16 cellular contexts compared by ENCODE assay signal in genomic region chr16:20611975-20612471, GRCh38. TPM values are rescaled to one million over a fixed set of nuclear protein-coding genes. Genes with fewer than 3 reads are reported as not detected.
DNase-seq lines count a peak whose midpoint lies in the region; ATAC-seq, FAIRE-seq and TF ChIP-seq lines count a peak whose summit lies in the region.
"Had no signal": no experiment of that assay in that cellular context is flagged by ENCODE, and none has a peak within 500 bp of the region (broad histone marks: within the 10 kb centered on the region; RNA-seq: fewer than 3 reads in every experiment).

No MANE protein-coding gene starts in this region.

- H3K4me1 ChIP-seq in IMR-90 (ENCODE audit: control insufficient read depth, insufficient read depth, low read length) (no peaks in the 10 kb centered on the region), Peyer's patch (no peaks in the 10 kb centered on the region), left ventricle myocardium inferior (peaks cover 24% of the 10 kb centered on the region)

- no peak overlapping the region for H3K27ac Mint-ChIP-seq in natural killer cell treated with Interleukin-12 subunit alpha and Interleukin-12 subunit beta and Interleukin-15 and Interleukin-18, amount 100 ng/mL, for 72 hours
- H3K27ac Mint-ChIP-seq in activated naive CD4-positive, alpha-beta T cell treated with anti-CD3 and anti-CD28 coated beads, Interleukin-2, amount 10 ng/mL, durations not matched to agents 7 days and 5 days = no peak overlapping the region
- H3K27ac Mint-ChIP-seq: activated CD8-positive, alpha-beta memory T cell treated with anti-CD3 and anti-CD28 coated beads, Interleukin-2, amount 10 ng/mL, durations not matched to agents 7 days and 5 days; activated naive CD8-positive, alpha-beta T cell had no signal

- intact Hi-C loops in IMR-90 (cut with micrococcal nuclease) (no loop called here), left ventricle myocardium inferior (cut with micrococcal nuclease) (no loop called here), sciatic nerve (cut with DNase I) (no loop called here)

- no peak overlapping the region for H3K4me3 Mint-ChIP-seq in natural killer cell treated with Interleukin-12 subunit alpha and Interleukin-12 subunit beta and Interleukin-15 and Interleukin-18, amount 100 ng/mL, for 72 hours
- H3K4me3 Mint-ChIP-seq in activated naive CD4-positive, alpha-beta T cell treated with anti-CD3 and anti-CD28 coated beads, Interleukin-2, amount 10 ng/mL, durations not matched to agents 7 days and 5 days = no peak overlapping the region
- H3K4me3 Mint-ChIP-seq: activated CD8-positive, alpha-beta memory T cell treated with anti-CD3 and anti-CD28 coated beads, Interleukin-2, amount 10 ng/mL, durations not matched to agents 7 days and 5 days; activated naive CD8-positive, alpha-beta T cell had no signal

- no peaks in the 10 kb centered on the region for H3K4me1 Mint-ChIP-seq in natural killer cell treated with Interleukin-12 subunit alpha and Interleukin-12 subunit beta and Interleukin-15 and Interleukin-18, amount 100 ng/mL, for 72 hours (ENCODE audit: low read depth in 2 of 2)
- H3K4me1 Mint-ChIP-seq in activated naive CD4-positive, alpha-beta T cell treated with anti-CD3 and anti-CD28 coated beads, Interleukin-2, amount 10 ng/mL, durations not matched to agents 7 days and 5 days = no peaks in the 10 kb centered on the region
- H3K4me1 Mint-ChIP-seq: activated CD8-positive, alpha-beta memory T cell treated with anti-CD3 and anti-CD28 coated beads, Interleukin-2, amount 10 ng/mL, durations not matched to agents 7 days and 5 days had no signal

- H3K27me3 ChIP-seq in IMR-90 (ENCODE audit: control insufficient read depth, insufficient read depth, low read length) (no peaks in the 10 kb centered on the region), Peyer's patch (no peaks in the 10 kb centered on the region), left ventricle myocardium inferior (ENCODE audit: low read depth) (peaks cover 5% of the 10 kb centered on the region)

- H2AK5ac ChIP-seq in IMR-90 (ENCODE audit: low read depth, low read length) = no peak overlapping the region

- H3K9ac ChIP-seq in IMR-90 (ENCODE audit: low read depth, low read length) = no peak overlapping the region

- no peak overlapping the region for H3K18ac ChIP-seq in IMR-90 (ENCODE audit: low read depth, low read length)

- no peak for DNase-seq in IMR-90
- DNase-seq in Peyer's patch = no peak
- peak; percentile 80 for DNase-seq in left ventricle myocardium inferior
- DNase-seq in sciatic nerve (ENCODE audit: low spot score) = no peak
- DNase-seq in SK-N-DZ (ENCODE audit: low spot score) = no peak
- DNase-seq in natural killer cell treated with Interleukin-12 subunit alpha and Interleukin-12 subunit beta and Interleukin-15 and Interleukin-18, amount 100 ng/mL, for 72 hours (ENCODE audit: low spot score) = no peak
- no peak for DNase-seq in GM19239 (ENCODE audit: insufficient read length, low spot score)
- no peak for DNase-seq in activated naive CD4-positive, alpha-beta T cell treated with anti-CD3 and anti-CD28 coated beads, Interleukin-2, amount 10 ng/mL, durations not matched to agents 7 days and 5 days
- DNase-seq: activated CD8-positive, alpha-beta memory T cell treated with anti-CD3 and anti-CD28 coated beads, Interleukin-2, amount 10 ng/mL, durations not matched to agents 7 days and 5 days; AML-193; KG1; kidney; NCI-H2081; T-helper 9 cell had no signal

- no peak for FAIRE-seq in GM19239 (lab: Jason Lieb, UNC)
- FAIRE-seq: G401.6, kidney had no signal

- no peaks in the 10 kb centered on the region for H3K36me3 Mint-ChIP-seq in natural killer cell treated with Interleukin-12 subunit alpha and Interleukin-12 subunit beta and Interleukin-15 and Interleukin-18, amount 100 ng/mL, for 72 hours
- no peaks in the 10 kb centered on the region for H3K36me3 Mint-ChIP-seq in activated naive CD4-positive, alpha-beta T cell treated with anti-CD3 and anti-CD28 coated beads, Interleukin-2, amount 10 ng/mL, durations not matched to agents 7 days and 5 days
- H3K36me3 Mint-ChIP-seq: activated CD8-positive, alpha-beta memory T cell treated with anti-CD3 and anti-CD28 coated beads, Interleukin-2, amount 10 ng/mL, durations not matched to agents 7 days and 5 days; activated naive CD8-positive, alpha-beta T cell had no signal

- H3K4me3 ChIP-seq in IMR-90 (ENCODE audit: insufficient read depth, low read depth, low read length) (no peak overlapping the region), Peyer's patch (no peak overlapping the region), left ventricle myocardium inferior (no peak overlapping the region)

- H3K56ac ChIP-seq in IMR-90 (ENCODE audit: extremely low read depth, insufficient read depth, low read length) = no peak overlapping the region

- TF ChIP-seq POLR2A in IMR-90 (IDR thresholded peaks at IDR 0.05; ENCODE audit: low read depth, low read length) (no peak), Peyer's patch (IDR thresholded peaks at IDR 0.05) (no peak)

- WGBS in IMR-90 (ENCODE audit: extremely low coverage in 2 of 2, insufficient read length in 1 of 2), 2 experiments = 17% methylated on average over 1 of the region's 5 CpGs; no CpG with 5 or more reads in 1 of the 2 experiments

- no peaks in the 10 kb centered on the region for H3K9me1 ChIP-seq in IMR-90 (ENCODE audit: insufficient read depth, low read length)

- H2BK20ac ChIP-seq in IMR-90 (ENCODE audit: low read depth, low read length) = no peak overlapping the region

- peaks cover 27 to 49% of the 10 kb centered on the region in 2 donors for H3K27me3 Mint-ChIP-seq in natural killer cell treated with Interleukin-12 subunit alpha and Interleukin-12 subunit beta and Interleukin-15 and Interleukin-18, amount 100 ng/mL, for 72 hours
- H3K27me3 Mint-ChIP-seq in activated naive CD4-positive, alpha-beta T cell treated with anti-CD3 and anti-CD28 coated beads, Interleukin-2, amount 10 ng/mL, durations not matched to agents 7 days and 5 days = peaks cover 57% of the 10 kb centered on the region

- BruUV-seq in IMR-90 (replicated peaks; lab: Mats Ljungman, UMichigan) = no TSS peak

- no peak overlapping the region for H2BK5ac ChIP-seq in IMR-90 (ENCODE audit: low read depth, low read length, poor library complexity, severe bottlenecking)

- no peak overlapping the region for H4K8ac ChIP-seq in IMR-90 (ENCODE audit: low read depth in 2 of 2, low read length in 2 of 2)

- ATAC-seq in IMR-90 (ENCODE audit: low read depth) = no peak
- ATAC-seq in sciatic nerve = peak; percentile 54
- ATAC-seq in natural killer cell treated with Interleukin-12 subunit alpha and Interleukin-12 subunit beta and Interleukin-15 and Interleukin-18, amount 100 ng/mL, for 72 hours = no peak
- ATAC-seq: activated CD8-positive, alpha-beta memory T cell treated with anti-CD3 and anti-CD28 coated beads, Interleukin-2, amount 10 ng/mL, durations not matched to agents 7 days and 5 days had no signal

- H3K79me1 ChIP-seq in IMR-90 (ENCODE audit: low read depth in 1 of 2, low read length in 2 of 2) = no peaks in the 10 kb centered on the region

- no peak overlapping the region for H4K5ac ChIP-seq in IMR-90 (ENCODE audit: low read depth, low read length)

- H3K27ac ChIP-seq in IMR-90 (ENCODE audit: insufficient read depth, low read length) (no peak overlapping the region), Peyer's patch (peak overlapping the region; percentile 38 to 57 (median 48)), left ventricle myocardium inferior (replicated peaks) (peak overlapping the region; percentile 70)

- no peaks in the 10 kb centered on the region for H3K36me3 ChIP-seq in IMR-90 (ENCODE audit: control insufficient read depth, insufficient read depth, low read length)
- H3K36me3 ChIP-seq in Peyer's patch = no peaks in the 10 kb centered on the region
- no peaks in the 10 kb centered on the region for H3K36me3 ChIP-seq in left ventricle myocardium inferior

- H3K14ac ChIP-seq in IMR-90 (replicated peaks; ENCODE audit: low read depth, low read length) = no peak overlapping the region

- H4K91ac ChIP-seq in IMR-90 (ENCODE audit: insufficient read depth, low read depth, low read length) = no peak overlapping the region

- CTCF ChIA-PET in IMR-90 (lab: Yijun Ruan, JAX) = interaction anchor here (0.5 kb wide), 1 partner anchor 262 kb away, joined by 3 read pairs; no protein-coding TSS in a partner anchor
- CTCF ChIA-PET in activated naive CD4-positive, alpha-beta T cell treated with anti-CD3 and anti-CD28 coated beads, Interleukin-2, amount 10 ng/mL, durations not matched to agents 7 days and 5 days (lab: Charles Lee) = no interaction called here

- no peaks in the 10 kb centered on the region for H3K9me3 Mint-ChIP-seq in natural killer cell treated with Interleukin-12 subunit alpha and Interleukin-12 subunit beta and Interleukin-15 and Interleukin-18, amount 100 ng/mL, for 72 hours
- H3K9me3 Mint-ChIP-seq in activated naive CD4-positive, alpha-beta T cell treated with anti-CD3 and anti-CD28 coated beads, Interleukin-2, amount 10 ng/mL, durations not matched to agents 7 days and 5 days = no peaks in the 10 kb centered on the region

- no peaks in the 10 kb centered on the region for H4K20me1 ChIP-seq in IMR-90 (ENCODE audit: insufficient read depth, low read length)

- H2BK15ac ChIP-seq in IMR-90 (ENCODE audit: low read depth, low read length) = no peak overlapping the region

- dilution Hi-C loops in IMR-90 (cut with HindIII; ENCODE audit: low sequenced_read_pairs, unreplicated experiment) = no loop called here

- H2BK120ac ChIP-seq in IMR-90 (ENCODE audit: low read depth, low read length) = no peak overlapping the region

- H3K4me2 ChIP-seq in IMR-90 (ENCODE audit: low read depth, low read length) = no peak overlapping the region

- no peak overlapping the region for H3K23ac ChIP-seq in IMR-90 (ENCODE audit: low read depth, low read length)

- no peak overlapping the region for H3K4ac ChIP-seq in IMR-90 (ENCODE audit: low read depth, low read length)

- no peak overlapping the region for H2AFZ ChIP-seq in IMR-90 (replicated peaks; ENCODE audit: low read length, poor library complexity)

- H3K9me3 ChIP-seq in IMR-90 (ENCODE audit: control insufficient read depth, insufficient read depth, low read length) = peaks cover 45% of the 10 kb centered on the region
- H3K9me3 ChIP-seq in Peyer's patch = no peaks in the 10 kb centered on the region
- no peaks in the 10 kb centered on the region for H3K9me3 ChIP-seq in left ventricle myocardium inferior (replicated peaks)

- H2AK9ac ChIP-seq in IMR-90 (replicated peaks; ENCODE audit: low read depth, low read length, poor library complexity) = peak overlapping the region; percentile 55

- POLR2A ChIA-PET in IMR-90 (lab: Charles Lee; ENCODE audit: unreplicated experiment) = no interaction called here

- TF ChIP-seq CTCF in IMR-90 (conservative IDR thresholded peaks at IDR 0.05; ENCODE audit: low read depth, low read length) (no peak), Peyer's patch (IDR thresholded peaks at IDR 0.05) (no peak), left ventricle myocardium inferior (IDR thresholded peaks at IDR 0.05; ENCODE audit: borderline replicate concordance) (no peak)

- no peak for TF ChIP-seq RAD21 in IMR-90 (IDR thresholded peaks at IDR 0.05; ENCODE audit: low read length)

- in situ Hi-C loops in IMR-90 (cut with MboI; ENCODE audit: low sequenced_read_pairs) = no loop called here

RNA-seq across cellular contexts. Expression of gene ACSM2B, which starts 35.9 kb away (rescaled TPM):
- total RNA-seq in IMR-90 (2012; rRNA removed) (not detected in 2 replicates), Peyer's patch (not detected), left ventricle myocardium inferior (not detected), sciatic nerve (not detected)
- not detected in 2 replicates for polyA plus RNA-seq in IMR-90 (2012; rRNA removed)
- not detected in 2 replicates for polyA plus RNA-seq in IMR-90 (2012; cell fraction: cytosol; rRNA removed)
- polyA plus RNA-seq in IMR-90 (2012; cell fraction: nucleus; rRNA removed; ENCODE audit: low replicate concordance) = not detected in 2 replicates
- polyA plus RNA-seq in SK-N-DZ (2014; cell fraction: cytosol; rRNA removed) = not detected in 2 replicates
- not detected in 2 replicates for polyA plus RNA-seq in SK-N-DZ (2014; cell fraction: nucleus; rRNA removed)
- not detected for total RNA-seq in natural killer cell treated with Interleukin-12 subunit alpha and Interleukin-12 subunit beta and Interleukin-15 and Interleukin-18, amount 100 ng/mL, for 72 hours
